Comparison of ENCODE assay signal across 33 cellular contexts in genomic region chr2:58195668-58196067, GRCh38.
"Had no signal": no experiment of that assay in that cellular context is flagged by ENCODE, and none has a peak within 500 bp of the region (broad histone marks: within the 10 kb centered on the region; RNA-seq: fewer than 3 reads in every experiment).

No MANE protein-coding gene starts in this region.

- H3K27ac Mint-ChIP-seq: activated B cell treated with CpG ODN at 0.5 μM for 24 hours; activated CD8-positive, alpha-beta memory T cell treated with anti-CD3 and anti-CD28 coated beads, Interleukin-2, amount 10 ng/mL, durations not matched to agents 7 days and 5 days; activated CD8-positive, alpha-beta T cell treated with anti-CD3 and anti-CD28 coated beads, Interleukin-2, amount 10 ng/mL, durations not matched to agents 7 days and 5 days; activated naive CD4-positive, alpha-beta T cell treated with anti-CD3 and anti-CD28 coated beads, Interleukin-2, amount 50 U/mL, for 24 hours; activated naive CD8-positive, alpha-beta T cell treated with anti-CD3 and anti-CD28 coated beads, Interleukin-2, amount 50 U/mL, for 24 hours; activated T-helper 2 cell treated with anti-CD3 and anti-CD28 coated beads, Interferon-gamma antibody, Interleukin-2, Interleukin-4, amounts not matched to agents 10 μg/mL and 5 μg/mL and 100 μg/mL, durations not matched to agents 14 hours and 24 hours and 36 hours; mesothelial cell of epicardium; naive B cell; nephron progenitor cell; progenitor cell of endocrine pancreas; stimulated activated effector memory CD8-positive, alpha-beta T cell treated with anti-CD3 and anti-CD28 coated beads, Interleukin-12 subunit alpha, Interleukin-12 subunit beta, amount 100 ng/mL, for 72 hours; T-helper 1 cell treated with Interleukin-12 subunit alpha and Interleukin-12 subunit beta and Interleukin-4 antibody, amounts not matched to agents 30 μg/mL and 1 μg/mL, for 36 hours had no signal

- H3K9me3 ChIP-seq: ascending aorta, gastroesophageal sphincter, ovary, sigmoid colon, thyroid gland, upper lobe of right lung had no signal

- H3K36me3 Mint-ChIP-seq: activated naive CD4-positive, alpha-beta T cell treated with anti-CD3 and anti-CD28 coated beads, Interleukin-2, amount 50 U/mL, for 24 hours had no signal

- FAIRE-seq: keratinocyte had no signal

- H3K4me1 ChIP-seq: ascending aorta, gastroesophageal sphincter, sigmoid colon, thyroid gland, upper lobe of right lung had no signal

- H3K4me1 Mint-ChIP-seq: activated B cell treated with CpG ODN at 0.5 μM for 24 hours; activated CD8-positive, alpha-beta memory T cell treated with anti-CD3 and anti-CD28 coated beads, Interleukin-2, amount 10 ng/mL, durations not matched to agents 7 days and 5 days; activated naive CD4-positive, alpha-beta T cell treated with anti-CD3 and anti-CD28 coated beads, Interleukin-2, amount 50 U/mL, for 24 hours; activated naive CD8-positive, alpha-beta T cell treated with anti-CD3 and anti-CD28 coated beads, Interleukin-2, amount 50 U/mL, for 24 hours; nephron progenitor cell; stimulated activated effector memory CD8-positive, alpha-beta T cell treated with anti-CD3 and anti-CD28 coated beads, Interleukin-12 subunit alpha, Interleukin-12 subunit beta, amount 100 ng/mL, for 72 hours; stimulated activated naive CD8-positive, alpha-beta T cell treated with anti-CD3 and anti-CD28 coated beads, Interleukin-15, amount 100 ng/mL, for 72 hours had no signal

- ATAC-seq: activated CD8-positive, alpha-beta memory T cell treated with anti-CD3 and anti-CD28 coated beads, Interleukin-2, amount 10 ng/mL, durations not matched to agents 7 days and 5 days; activated CD8-positive, alpha-beta T cell treated with anti-CD3 and anti-CD28 coated beads, Interleukin-2, amount 10 ng/mL, durations not matched to agents 7 days and 5 days; activated naive CD8-positive, alpha-beta T cell treated with anti-CD3 and anti-CD28 coated beads, Interleukin-2, amount 50 U/mL, for 24 hours; esophagus mucosa; gastroesophageal sphincter; left cardiac atrium; left ventricle myocardium superior; stimulated activated effector memory CD8-positive, alpha-beta T cell treated with anti-CD3 and anti-CD28 coated beads, Interleukin-12 subunit alpha, Interleukin-12 subunit beta, amount 100 ng/mL, for 72 hours; stimulated activated naive CD8-positive, alpha-beta T cell treated with anti-CD3 and anti-CD28 coated beads, Interleukin-15, amount 100 ng/mL, for 72 hours; upper lobe of right lung had no signal

- H3K9me3 Mint-ChIP-seq: activated B cell treated with CpG ODN at 0.5 μM for 24 hours; activated naive CD4-positive, alpha-beta T cell treated with anti-CD3 and anti-CD28 coated beads, Interleukin-2, amount 50 U/mL, for 24 hours; activated naive CD8-positive, alpha-beta T cell treated with anti-CD3 and anti-CD28 coated beads, Interleukin-2, amount 50 U/mL, for 24 hours; activated T-helper 2 cell treated with anti-CD3 and anti-CD28 coated beads, Interferon-gamma antibody, Interleukin-2, Interleukin-4, amounts not matched to agents 10 μg/mL and 5 μg/mL and 100 μg/mL, durations not matched to agents 14 hours and 24 hours and 36 hours; brain; mesothelial cell of epicardium; naive B cell; nephron progenitor cell; stimulated activated effector memory CD8-positive, alpha-beta T cell treated with anti-CD3 and anti-CD28 coated beads, Interleukin-12 subunit alpha, Interleukin-12 subunit beta, amount 100 ng/mL, for 72 hours; stimulated activated naive CD8-positive, alpha-beta T cell treated with anti-CD3 and anti-CD28 coated beads, Interleukin-15, amount 100 ng/mL, for 72 hours; T-helper 1 cell treated with Interleukin-12 subunit alpha and Interleukin-12 subunit beta and Interleukin-4 antibody, amounts not matched to agents 30 μg/mL and 1 μg/mL, for 36 hours had no signal

- H3K27me3 ChIP-seq: ascending aorta, gastroesophageal sphincter, hepatocyte, ovary, sigmoid colon, thyroid gland, upper lobe of right lung had no signal

- H3K4me2 ChIP-seq: hepatocyte had no signal

- DNase-seq: activated B cell treated with CpG ODN at 0.5 μM for 24 hours; activated CD8-positive, alpha-beta memory T cell treated with anti-CD3 and anti-CD28 coated beads, Interleukin-2, amount 10 ng/mL, durations not matched to agents 7 days and 5 days; activated CD8-positive, alpha-beta T cell treated with anti-CD3 and anti-CD28 coated beads, Interleukin-2, amount 10 ng/mL, durations not matched to agents 7 days and 5 days; activated naive CD8-positive, alpha-beta T cell treated with anti-CD3 and anti-CD28 coated beads, Interleukin-2, amount 50 U/mL, for 24 hours; activated T-cell treated with anti-CD3 and anti-CD28 coated beads, Interleukin-2, amount 50 U/mL, for 48 hours; caudate nucleus; left cardiac atrium; left ventricle myocardium superior; mammary epithelial cell; naive B cell; nephron progenitor cell; ovary; retina; sigmoid colon; small intestine; stimulated activated CD4-positive, alpha-beta T cell treated with anti-CD3 and anti-CD28 coated beads, Interleukin-4, amount 100 ng/mL, for 24 hours; stimulated activated naive CD8-positive, alpha-beta T cell treated with anti-CD3 and anti-CD28 coated beads, Interleukin-15, amount 100 ng/mL, for 72 hours; SW 1271; T1000; thyroid gland; upper lobe of right lung had no signal

- H3K27ac ChIP-seq: ascending aorta, gastroesophageal sphincter, hepatocyte, ovary, sigmoid colon, thyroid gland, upper lobe of right lung had no signal

- H3K4me3 ChIP-seq: ascending aorta, gastroesophageal sphincter, hepatocyte, ovary, sigmoid colon, thyroid gland, upper lobe of right lung had no signal

- H3K4me3 Mint-ChIP-seq: activated B cell treated with CpG ODN at 0.5 μM for 24 hours; activated CD8-positive, alpha-beta memory T cell treated with anti-CD3 and anti-CD28 coated beads, Interleukin-2, amount 10 ng/mL, durations not matched to agents 7 days and 5 days; activated CD8-positive, alpha-beta T cell treated with anti-CD3 and anti-CD28 coated beads, Interleukin-2, amount 10 ng/mL, durations not matched to agents 7 days and 5 days; activated naive CD4-positive, alpha-beta T cell treated with anti-CD3 and anti-CD28 coated beads, Interleukin-2, amount 50 U/mL, for 24 hours; activated naive CD8-positive, alpha-beta T cell treated with anti-CD3 and anti-CD28 coated beads, Interleukin-2, amount 50 U/mL, for 24 hours; brain; mesothelial cell of epicardium; naive B cell; nephron progenitor cell; stimulated activated effector memory CD8-positive, alpha-beta T cell treated with anti-CD3 and anti-CD28 coated beads, Interleukin-12 subunit alpha, Interleukin-12 subunit beta, amount 100 ng/mL, for 72 hours; stimulated activated naive CD8-positive, alpha-beta T cell treated with anti-CD3 and anti-CD28 coated beads, Interleukin-15, amount 100 ng/mL, for 72 hours; T-helper 1 cell treated with Interleukin-12 subunit alpha and Interleukin-12 subunit beta and Interleukin-4 antibody, amounts not matched to agents 30 μg/mL and 1 μg/mL, for 36 hours had no signal

- H3K36me3 ChIP-seq: ovary, thyroid gland had no signal

- H3K27me3 Mint-ChIP-seq: activated B cell treated with CpG ODN at 0.5 μM for 24 hours; activated CD8-positive, alpha-beta memory T cell treated with anti-CD3 and anti-CD28 coated beads, Interleukin-2, amount 10 ng/mL, durations not matched to agents 7 days and 5 days; activated naive CD4-positive, alpha-beta T cell treated with anti-CD3 and anti-CD28 coated beads, Interleukin-2, amount 50 U/mL, for 24 hours; activated naive CD8-positive, alpha-beta T cell treated with anti-CD3 and anti-CD28 coated beads, Interleukin-2, amount 50 U/mL, for 24 hours; naive B cell; progenitor cell of endocrine pancreas; stimulated activated naive CD8-positive, alpha-beta T cell treated with anti-CD3 and anti-CD28 coated beads, Interleukin-15, amount 100 ng/mL, for 72 hours had no signal

- H2AFZ ChIP-seq: hepatocyte had no signal
